9 cellular contexts compared by ENCODE assay signal in genomic region chr5:139562847-139563246, GRCh38. TPM values are rescaled to one million over a fixed set of nuclear protein-coding genes. Genes with fewer than 3 reads are reported as not detected.
DNase-seq lines count a peak whose midpoint lies in the region; ATAC-seq, FAIRE-seq and TF ChIP-seq lines count a peak whose summit lies in the region.
"Had no signal": no experiment of that assay in that cellular context is flagged by ENCODE, and none has a peak within 500 bp of the region (broad histone marks: within the 10 kb centered on the region; RNA-seq: fewer than 3 reads in every experiment).

No MANE protein-coding gene starts in this region.

- DNase-seq in right atrium auricular region (ENCODE audit: low spot score) (no peak), left cardiac atrium (no peak), K562 (ENCODE audit: extremely low read depth in 1 of 4, low spot score in 3 of 4) (peak in 1 of 4 experiments; percentile 40), mesenteric fat pad (ENCODE audit: low spot score) (peak; percentile 33), aorta (no peak)
- DNase-seq: NK-92 treated with Interleukin-12 subunit alpha and Interleukin-12 subunit beta, amount 100 ng/mL, for 24 hours had no signal

- in situ Hi-C loops in K562 (cut with MboI), result no loop called here

- POLR2A ChIA-PET in K562 (lab: Yijun Ruan, JAX), result interaction anchor here (0.6 to 2.9 kb wide), 14 partner anchors 10 to 258 kb away, joined by 3 to 17 read pairs (median 3); no protein-coding TSS in a partner anchor

- peaks cover 0 to 51% of the 10 kb centered on the region in 2 donors for H3K4me1 ChIP-seq in right atrium auricular region
- peaks cover 19 to 29% of the 10 kb centered on the region in 2 experiments; a peak in 4 of 5 replicates for H3K4me1 ChIP-seq in K562 (replicated peaks in 1 of 2; ENCODE audit: control insufficient read depth in 2 of 2, insufficient read depth in 2 of 2, low read length in 2 of 2)
- no peaks in the 10 kb centered on the region for H3K4me1 ChIP-seq in aorta (ENCODE audit: control insufficient read depth in 1 of 2, insufficient read depth in 2 of 2, low read length in 2 of 2)

- H3K79me2 ChIP-seq in K562 (ENCODE audit: control insufficient read depth, insufficient read depth, low read length), result peaks cover 72% of the 10 kb centered on the region

- H3K4me3 ChIP-seq in right atrium auricular region (peak overlapping the region; percentile 93 to 96), K562 (peak overlapping the region; percentile 99), aorta (ENCODE audit: low read length in 2 of 2) (peak overlapping the region; percentile 87 to 98)

- TF ChIP-seq EP300 in K562 (IDR thresholded peaks at IDR 0.05; ENCODE audit: low read length), result no peak

- CTCF ChIA-PET in K562 (lab: Yijun Ruan, JAX; ENCODE audit: low intra/inter-chr PET ratio), result no interaction called here

- H3K27me3 ChIP-seq in right atrium auricular region (no peaks in the 10 kb centered on the region), K562 (ENCODE audit: control insufficient read depth in 2 of 2, insufficient read depth in 2 of 2, low read length in 2 of 2) (no peaks in the 10 kb centered on the region), aorta (ENCODE audit: control insufficient read depth in 1 of 2, insufficient read depth in 2 of 2, low read length in 1 of 2) (no peaks in the 10 kb centered on the region)

- peak overlapping the region; percentile 93 for H3K4me2 ChIP-seq in K562 (ENCODE audit: insufficient read depth, low read length)

- H3K27ac ChIP-seq in right atrium auricular region (peak overlapping the region; percentile 36 to 99), K562 (ENCODE audit: extremely low read depth, low read depth, low read length) (peak overlapping the region; percentile 91), aorta (ENCODE audit: low read depth in 1 of 2, low read length in 2 of 2) (no peak overlapping the region)

- TF ChIP-seq CTCF in right atrium auricular region (IDR thresholded peaks at IDR 0.05) (no peak), K562 (IDR thresholded peaks at IDR 0.05 in 2 of 3, conservative IDR thresholded peaks at IDR 0.05 in 1 of 3; ENCODE audit: insufficient read depth in 2 of 3, low read depth in 1 of 3, low read length in 3 of 3) (no peak)

- H4K20me1 ChIP-seq in K562 (replicated peaks; ENCODE audit: control insufficient read depth, insufficient read depth, low read length), result peaks cover 9% of the 10 kb centered on the region

- WGBS in K562 (ENCODE audit: insufficient coverage, low coverage, missing lambda C conversion rate), result 0% methylated on average over 5 of the region's 5 CpGs
- WGBS in aorta, 2 donors, result 16 to 21% methylated on average over 5 of the region's 5 CpGs

- no peak for TF ChIP-seq RAD21 in K562 (CRISPR knock-in tag; conservative IDR thresholded peaks at IDR 0.05 in 1 of 2, IDR thresholded peaks at IDR 0.05 in 1 of 2)

- no TSS peak for BruUV-seq in K562 (replicated peaks; lab: Mats Ljungman, UMichigan)

- H3K9ac ChIP-seq in K562 (ENCODE audit: insufficient read depth in 1 of 2, low read depth in 2 of 2, low read length in 2 of 2), result peak overlapping the region; percentile 69 to 92; a peak in 3 of 4 replicates

- H3K36me3 ChIP-seq in right atrium auricular region, result no peaks in the 10 kb centered on the region
- H3K36me3 ChIP-seq in K562 (ENCODE audit: control insufficient read depth, insufficient read depth, low read length), result peaks cover 41% of the 10 kb centered on the region
- H3K36me3 ChIP-seq in aorta (ENCODE audit: control insufficient read depth in 1 of 2, insufficient read depth in 2 of 2, low read length in 1 of 2), result no peaks in the 10 kb centered on the region

- no peak for TF ChIP-seq POLR2A in K562 (conservative IDR thresholded peaks at IDR 0.05)

- intact Hi-C loops in left cardiac atrium (cut with DNase I), result no loop called here
- intact Hi-C loops in K562 (cut with micrococcal nuclease), result loop anchor here (1.0 to 10.0 kb wide), 2 partner anchors 81 to 132 kb away; partner anchors contain the start of gene STING1
- intact Hi-C loops in aorta (cut with DNase I), result loop anchor here in 1 of 2 donors (5.0 kb wide), 1 partner anchor 146 kb away; no protein-coding TSS in a partner anchor

- no peak overlapping the region for H2AFZ ChIP-seq in K562 (ENCODE audit: low read depth, low read length)

- no peak for ATAC-seq in left cardiac atrium
- 0 out of 3 replicates have a peak, but pooled peaks have one; percentile 1 for ATAC-seq in K562
- ATAC-seq in aorta (ENCODE audit: low FRiP score), result no peak
- ATAC-seq in GM19397 (IDR thresholded peaks at IDR 0.05; ENCODE audit: unreplicated experiment), result no peak
- ATAC-seq in HG02759 (IDR thresholded peaks at IDR 0.05; ENCODE audit: unreplicated experiment), result no peak
- ATAC-seq in GM21825 (IDR thresholded peaks at IDR 0.05; ENCODE audit: unreplicated experiment), result no peak

- H3K9me3 ChIP-seq in right atrium auricular region (no peaks in the 10 kb centered on the region), K562 (replicated peaks; ENCODE audit: control insufficient read depth, insufficient read depth, low read depth, low read length) (no peaks in the 10 kb centered on the region), aorta (ENCODE audit: control insufficient read depth, low read length) (no peaks in the 10 kb centered on the region)

- peak; percentile 11 for FAIRE-seq in K562 (lab: Jason Lieb, UNC)

- H3K9me1 ChIP-seq in K562 (ENCODE audit: control insufficient read depth, insufficient read depth, low read length), result no peaks in the 10 kb centered on the region

TF ChIP-seq in K562, 482 proteins besides CTCF, POLR2A, EP300 and RAD21 (continues in another document):
- TF ChIP-seq KAT2B (IDR thresholded peaks at IDR 0.05; ENCODE audit: low read depth, low read length), result no peak
- TF ChIP-seq ZBTB49 (CRISPR knock-in tag; IDR thresholded peaks at IDR 0.05; ENCODE audit: borderline replicate concordance), result 0 out of 2 replicates have a peak, but pooled peaks have one; percentile 40
- peak in 1 of 2 experiments; percentile 39; a peak in 2 of 4 replicates for TF ChIP-seq KDM1A (IDR thresholded peaks at IDR 0.05)
- 0 out of 2 replicates have a peak, but pooled peaks have one; percentile 13 for TF ChIP-seq POLR2H (tag; IDR thresholded peaks at IDR 0.05; ENCODE audit: low read depth)
- peak; percentile 48 for TF ChIP-seq RBM25 (IDR thresholded peaks at IDR 0.05; ENCODE audit: low read depth, low read length, severe bottlenecking)
- 0 out of 4 replicates have a peak, but pooled peaks of 1 of the 2 experiments have one; percentile 26 for TF ChIP-seq SIN3A (IDR thresholded peaks at IDR 0.05; ENCODE audit: borderline replicate concordance in 2 of 2, control insufficient read depth in 1 of 2, low read depth in 2 of 2, low read length in 2 of 2)
- TF ChIP-seq ZNF764 (CRISPR knock-in tag; IDR thresholded peaks at IDR 0.05; ENCODE audit: low read depth), result no peak
- peak; percentile 7 for TF ChIP-seq CHD1 (IDR thresholded peaks at IDR 0.05; ENCODE audit: low read length)
- TF ChIP-seq RBFOX2 (IDR thresholded peaks at IDR 0.05; ENCODE audit: low read depth, low read length), result 0 out of 2 replicates have a peak, but pooled peaks have one; percentile 5

RNA-seq across cellular contexts. Expression of gene UBE2D2, which starts 1.7 kb away (rescaled TPM):
- 10 to 100 TPM; 54.3 to 73.6 TPM for total RNA-seq in right atrium auricular region
- total RNA-seq in left cardiac atrium, result 100 to 1,000 TPM in 1 of 2 donors, 10 to 100 TPM in 1; 91.3 to 133 TPM
- total RNA-seq in K562 (2011; cell fraction: chromatin; rRNA removed; ENCODE audit: low replicate concordance), result 56.7 and 101 TPM in 2 replicates
- total RNA-seq in K562 (2011; cell fraction: nucleolus; rRNA removed), result 29.9 and 36.2 TPM in 2 replicates
- total RNA-seq in K562 (2011; cell fraction: nucleoplasm; rRNA removed), result 53.2 and 70.1 TPM in 2 replicates
- total RNA-seq in K562 (2014; rRNA removed), result 72.0 and 92.9 TPM in 2 replicates
- 158 and 167 TPM in 2 replicates for total RNA-seq in K562 (2014; rRNA removed; fragmentation: Illumina TruSeq; extraction: Trizol)
- total RNA-seq in K562 (2015; rRNA removed; fragmentation: Illumina TruSeq; extraction: Trizol), result 151 TPM in 2 replicates
- 198 and 211 TPM in 2 replicates for total RNA-seq in K562 (2021)
- 111 and 122 TPM in 2 replicates for polyA plus RNA-seq in K562 (2011; rRNA removed)
- polyA plus RNA-seq in K562 (2011; cell fraction: cytosol; rRNA removed), result 40.9 and 69.1 TPM in 2 replicates
- polyA plus RNA-seq in K562 (2011; cell fraction: nucleus; rRNA removed), result 23.6 and 41.6 TPM in 2 replicates
- 228 and 234 TPM in 2 replicates for polyA plus RNA-seq in K562 (2012)
- 126 and 138 TPM in 2 replicates for polyA plus RNA-seq in K562 (2014; fragmentation: Illumina TruSeq; extraction: Trizol)
- 10 to 100 TPM; 53.6 to 58.8 TPM for polyA plus RNA-seq in K562 (2014; fragmentation: Nextera tagmentation; extraction: Ambion mirVana)
- polyA plus RNA-seq in K562 (2014; rRNA removed), result 77.7 and 85.0 TPM in 2 replicates
- 77.2 and 100 TPM in 2 replicates for polyA minus RNA-seq in K562 (2011; rRNA and poly(A)+ RNA removed)
- polyA minus RNA-seq in K562 (2011; cell fraction: cytosol; rRNA and poly(A)+ RNA removed), result 44.0 and 69.7 TPM in 2 replicates
- 13.2 and 25.0 TPM in 2 replicates for polyA minus RNA-seq in K562 (2011; cell fraction: nucleus; rRNA and poly(A)+ RNA removed)
- 111 TPM for total RNA-seq in mesenteric fat pad
- total RNA-seq in aorta, result 100 to 1,000 TPM in 1 of 2 donors, 10 to 100 TPM in 1; 96.8 to 116 TPM
- polyA plus RNA-seq in aorta, result 100 to 1,000 TPM in 1 of 2 donors, 10 to 100 TPM in 1; 97.9 to 102 TPM

Comparison
In these comparisons a context has a peak if more than half of its experiments do, and no peak if none do; other contexts are left out.
1. H3K27ac ChIP-seq: peak in right atrium auricular region (2 of 2) and K562 (single experiment); none in aorta (0 of 2).
2. Peak in every context shown above with its lines, with median percentiles within 50 percentile points of each other: H3K4me3 ChIP-seq.